8 cellular contexts compared by ENCODE assay signal in the genomic region with DNA sequence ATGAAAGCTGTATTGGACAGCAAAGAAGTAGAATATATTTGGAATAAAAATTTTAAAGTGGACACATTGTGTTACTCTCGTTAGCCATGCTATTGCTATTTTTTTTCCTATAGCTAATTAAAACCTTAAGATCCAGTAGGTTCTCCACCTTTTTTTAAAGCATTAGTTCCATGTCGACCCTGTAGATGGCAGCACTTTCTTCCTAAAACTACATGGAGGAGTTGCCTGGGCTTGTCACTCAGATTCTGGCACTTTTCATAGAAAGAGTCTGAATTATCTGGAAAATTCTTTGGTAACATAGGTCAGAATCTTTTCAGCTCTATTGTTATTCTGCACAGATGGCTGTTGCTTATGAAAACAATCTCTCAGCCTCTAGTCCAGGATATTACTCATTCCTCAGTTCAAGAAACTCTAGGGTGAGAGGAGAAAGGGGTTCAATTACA. TPM values are rescaled to one million over a fixed set of nuclear protein-coding genes. Genes with fewer than 3 reads are reported as not detected.
DNase-seq lines count a peak whose midpoint lies in the region; ATAC-seq lines count a peak whose summit lies in the region.

No MANE protein-coding gene starts in this region.

- peaks cover 7 to 13% (median 11%) of the 10 kb centered on the region in 4 donors for H3K4me1 Mint-ChIP-seq in CD4-positive, alpha-beta memory T cell

- H3K23ac ChIP-seq in neuronal stem cell (ENCODE audit: low read depth, low read length, poor library complexity) = no peak overlapping the region

- no peaks in the 10 kb centered on the region for H3K36me3 ChIP-seq in CD4-positive, alpha-beta memory T cell (ENCODE audit: insufficient read depth, low read length)
- H3K36me3 ChIP-seq in neuronal stem cell (replicated peaks in 1 of 2; ENCODE audit: control insufficient read depth in 2 of 2, insufficient read depth in 2 of 2, low read length in 2 of 2) = no peaks in the 10 kb centered on the region

- ATAC-seq in GM18870 (IDR thresholded peaks at IDR 0.05; ENCODE audit: unreplicated experiment) (peak; percentile 73), HG03139 (IDR thresholded peaks at IDR 0.05; ENCODE audit: unreplicated experiment) (peak; percentile 79)

- no CpG with 5 or more reads among the region's 2 CpGs for WGBS in neuronal stem cell (ENCODE audit: extremely low coverage in 2 of 2, insufficient read length in 2 of 2, insufficient replicate concordance in 1 of 2), 2 donors

- no peaks in the 10 kb centered on the region for H3K79me1 ChIP-seq in neuronal stem cell (ENCODE audit: low read depth, low read length)

- peak overlapping the region; percentile 82 for H2AFZ ChIP-seq in neuronal stem cell (ENCODE audit: low read length)

- no peaks in the 10 kb centered on the region for H3K36me3 Mint-ChIP-seq in CD4-positive, alpha-beta memory T cell

- H3K9me3 ChIP-seq in CD4-positive, alpha-beta memory T cell (ENCODE audit: control insufficient read depth in 1 of 2, low read length in 2 of 2) = no peaks in the 10 kb centered on the region
- no peaks in the 10 kb centered on the region for H3K9me3 ChIP-seq in neuronal stem cell (replicated peaks in 1 of 2; ENCODE audit: control insufficient read depth in 2 of 2, insufficient read depth in 1 of 2, low read depth in 1 of 2, low read length in 2 of 2)

- intact Hi-C loops in CD4-positive, alpha-beta memory T cell (cut with micrococcal nuclease) = loop anchor here (1.0 to 2.0 kb wide), 4 partner anchors 75 to 573 kb away; no protein-coding TSS in a partner anchor

- no peak overlapping the region for H3K9ac ChIP-seq in neuronal stem cell (ENCODE audit: low read depth, low read length, poor library complexity)

- H2AK5ac ChIP-seq in neuronal stem cell (ENCODE audit: low read depth, low read length) = no peak overlapping the region

- POLR2A ChIA-PET in CD4-positive, alpha-beta memory T cell (lab: Charles Lee; ENCODE audit: partially characterized antibody) = interaction anchor here (1.2 kb wide), 1 partner anchor 54 kb away, joined by 3 read pairs; no protein-coding TSS in a partner anchor

- H3K4me1 ChIP-seq in CD4-positive, alpha-beta memory T cell (ENCODE audit: insufficient read depth, low read length) = no peaks in the 10 kb centered on the region
- H3K4me1 ChIP-seq in neuronal stem cell (ENCODE audit: control insufficient read depth in 2 of 2, insufficient read depth in 1 of 2, low read depth in 1 of 2, low read length in 2 of 2) = peaks cover 3% of the 10 kb centered on the region in 2 donors

- no peak overlapping the region for H4K8ac ChIP-seq in neuronal stem cell (ENCODE audit: low read depth, low read length)

- H3K27ac Mint-ChIP-seq in CD4-positive, alpha-beta memory T cell = no peak overlapping the region

- no peaks in the 10 kb centered on the region for H3K27me3 Mint-ChIP-seq in CD4-positive, alpha-beta memory T cell

- CTCF ChIA-PET in CD4-positive, alpha-beta memory T cell (lab: Charles Lee; ENCODE audit: partially characterized antibody) = interaction anchor here (0.8 to 2.4 kb wide), 18 partner anchors 8 to 536 kb away, joined by 3 to 17 read pairs (median 4); no protein-coding TSS in a partner anchor

- H2BK5ac ChIP-seq in neuronal stem cell (ENCODE audit: low read length) = no peak overlapping the region

- no peak overlapping the region for H3K14ac ChIP-seq in neuronal stem cell (ENCODE audit: low read length)

- H3K4me2 ChIP-seq in neuronal stem cell (ENCODE audit: insufficient read depth, low read length, poor library complexity, severe bottlenecking) = no peak overlapping the region

- H3K4me3 ChIP-seq in CD4-positive, alpha-beta memory T cell (ENCODE audit: low read length in 2 of 2) = no peak overlapping the region
- H3K4me3 ChIP-seq in neuronal stem cell (ENCODE audit: low read length in 2 of 2) = no peak overlapping the region

- H3K18ac ChIP-seq in neuronal stem cell (ENCODE audit: low read length) = no peak overlapping the region

- no peaks in the 10 kb centered on the region for H3K9me3 Mint-ChIP-seq in CD4-positive, alpha-beta memory T cell

- no peak overlapping the region for H2BK15ac ChIP-seq in neuronal stem cell (ENCODE audit: low read length)

- no peak overlapping the region for H3K4me3 Mint-ChIP-seq in CD4-positive, alpha-beta memory T cell

- H2BK12ac ChIP-seq in neuronal stem cell (ENCODE audit: low read length) = no peak overlapping the region

- no peak overlapping the region for H4K91ac ChIP-seq in neuronal stem cell (ENCODE audit: low read depth, low read length, poor library complexity)

- H3K27me3 ChIP-seq in CD4-positive, alpha-beta memory T cell (ENCODE audit: insufficient read depth, low read length) = no peaks in the 10 kb centered on the region
- H3K27me3 ChIP-seq in neuronal stem cell (ENCODE audit: control insufficient read depth in 3 of 3, insufficient read depth in 3 of 3, low read depth in 1 of 3, low read length in 3 of 3) = no peaks in the 10 kb centered on the region

- peak in 4 of 5 donors; percentile 35 to 43 (median 38) for DNase-seq in CD4-positive, alpha-beta memory T cell
- DNase-seq in NCI-H2196 treated with DMSO at 0.1 percent for 48 hours (lab: John Stamatoyannopoulos, UW; ENCODE audit: unreplicated experiment) = peak; percentile 10
- DNase-seq in activated CD4-positive, alpha-beta T cell treated with anti-CD3 and anti-CD28 coated beads for 48 hours = peak; percentile 52
- peak; percentile 78 for DNase-seq in fibroblast of the conjunctiva (ENCODE audit: low read depth)
- peak; percentile 57 for DNase-seq in neuronal stem cell (ENCODE audit: low spot score)
- DNase-seq in cerebellar nuclear complex (lab: John Stamatoyannopoulos, UW) = no peak

- H2BK120ac ChIP-seq in neuronal stem cell (ENCODE audit: low read depth, low read length) = no peak overlapping the region

- H3K4ac ChIP-seq in neuronal stem cell (ENCODE audit: low read length) = no peak overlapping the region

- H3K27ac ChIP-seq in CD4-positive, alpha-beta memory T cell (ENCODE audit: low read depth, low read length) = no peak overlapping the region
- no peak overlapping the region for H3K27ac ChIP-seq in neuronal stem cell (replicated peaks; ENCODE audit: low read length)

RNA-seq across cellular contexts. Expression of a gene that starts 42.0 kb away (rescaled TPM):
- total RNA-seq in CD4-positive, alpha-beta memory T cell = 1 to 10 TPM; 3.6 to 6.8 TPM
- polyA plus RNA-seq in CD4-positive, alpha-beta memory T cell = 1 to 10 TPM in 1 of 2 donors, under 1 TPM in 1; 0.67 to 1.1 TPM
- not detected for polyA plus RNA-seq in neuronal stem cell (2013, experiment 1 of 2)
- polyA plus RNA-seq in neuronal stem cell (2013, experiment 2 of 2) = not detected

Comparison
In these comparisons a context has a peak if more than half of its experiments do, and no peak if none do; other contexts are left out.
1. DNase-seq: peak in CD4-positive, alpha-beta memory T cell (4 of 5), NCI-H2196 treated with DMSO at 0.1 percent for 48 hours (single experiment), activated CD4-positive, alpha-beta T cell treated with anti-CD3 and anti-CD28 coated beads for 48 hours (single experiment), fibroblast of the conjunctiva (single experiment) and neuronal stem cell (single experiment); none in cerebellar nuclear complex (0 of 2).